ENCODE assay signal across 9 cellular contexts in the genomic region with DNA sequence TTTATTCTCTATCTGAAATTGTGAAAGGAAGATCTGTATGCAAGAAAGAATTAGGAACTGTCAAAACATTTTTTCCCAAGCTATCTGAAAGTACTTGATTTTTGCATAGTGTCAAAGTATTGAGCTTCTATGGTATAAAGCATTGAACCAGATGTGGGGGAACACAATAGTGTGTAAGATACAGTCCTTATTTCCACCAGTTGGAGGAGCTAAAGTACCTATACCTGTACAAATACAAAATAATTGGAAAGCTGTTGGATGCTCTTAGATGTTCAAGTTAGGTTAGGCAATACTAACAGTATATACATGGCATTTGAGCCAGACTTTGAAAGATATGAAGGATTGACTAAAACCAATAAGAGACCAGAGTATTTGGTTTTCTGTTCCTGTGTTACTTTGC.
DNase-seq lines count a peak whose midpoint lies in the region; ATAC-seq, FAIRE-seq and TF ChIP-seq lines count a peak whose summit lies in the region.
"Had no signal": no experiment of that assay in that cellular context is flagged by ENCODE, and none has a peak within 500 bp of the region (broad histone marks: within the 10 kb centered on the region; RNA-seq: fewer than 3 reads in every experiment).

No MANE protein-coding gene starts in this region.

- H3K36me3 Mint-ChIP-seq in endodermal cell (ENCODE audit: low read depth) = no peaks in the 10 kb centered on the region

- no peak overlapping the region for H3K4me3 Mint-ChIP-seq in endodermal cell

- H3K27me3 ChIP-seq in DND-41 (ENCODE audit: insufficient read depth, low read length, poor library complexity) = no peaks in the 10 kb centered on the region
- H3K27me3 ChIP-seq in endodermal cell (ENCODE audit: control insufficient read depth, insufficient read depth, low read length, poor library complexity, severe bottlenecking) = no peaks in the 10 kb centered on the region

- no peak for TF ChIP-seq POLR2A in GM12892 (IDR thresholded peaks at IDR 0.05; ENCODE audit: low read depth, low read length)

- H3K9me3 ChIP-seq in DND-41 (ENCODE audit: insufficient read depth, low read length, severe bottlenecking) (no peaks in the 10 kb centered on the region), endodermal cell (ENCODE audit: control insufficient read depth, low read length) (no peaks in the 10 kb centered on the region)

- no peak overlapping the region for H2AFZ ChIP-seq in DND-41 (ENCODE audit: low read depth, low read length)

- H3K36me3 ChIP-seq in DND-41 (ENCODE audit: insufficient read depth, low read length) (no peaks in the 10 kb centered on the region), endodermal cell (ENCODE audit: control insufficient read depth, insufficient read depth, low read length) (no peaks in the 10 kb centered on the region)

- H3K9ac ChIP-seq in DND-41 (ENCODE audit: low read depth, low read length) (no peak overlapping the region), endodermal cell (ENCODE audit: extremely low read depth, low read length, poor library complexity, severe bottlenecking) (no peak overlapping the region)
- H3K9ac ChIP-seq: KMS-11 had no signal

- H3K79me2 ChIP-seq in DND-41 (ENCODE audit: insufficient read depth, low read length) = no peaks in the 10 kb centered on the region

- ATAC-seq in DND-41 (ENCODE audit: insufficient read depth, low read depth) (peak; percentile 49; the same call in 1 of the 3 replicates), GM19468 (IDR thresholded peaks at IDR 0.05; ENCODE audit: extremely low read depth, unreplicated experiment) (peak; percentile 58), HG03521 (IDR thresholded peaks at IDR 0.05; ENCODE audit: unreplicated experiment) (no peak)

- in situ Hi-C loops in KBM-7 (cut with MboI; ENCODE audit: low pct_unique_long_range_greater_than_20kb, low sequenced_read_pairs) = no loop called here

- H3K9me3 Mint-ChIP-seq in endodermal cell = no peaks in the 10 kb centered on the region

- FAIRE-seq in GM12892 (lab: Jason Lieb, UNC) = no peak

- no peak overlapping the region for H3K4me2 ChIP-seq in DND-41 (ENCODE audit: insufficient read depth, low read length)
- H3K4me2 ChIP-seq: KMS-11 had no signal

- TF ChIP-seq CTCF in DND-41 (IDR thresholded peaks at IDR 0.05; ENCODE audit: borderline replicate concordance, extremely low read depth, low read length, poor library complexity, severe bottlenecking) (peak; percentile 51), endodermal cell (conservative IDR thresholded peaks at IDR 0.05) (peak; percentile 61)

- H4K20me1 ChIP-seq in DND-41 (ENCODE audit: insufficient read depth, low read length) = no peaks in the 10 kb centered on the region

- H3K27ac Mint-ChIP-seq in endodermal cell = no peak overlapping the region

- H3K4me3 ChIP-seq in DND-41 (ENCODE audit: low read depth in 1 of 2, low read length in 2 of 2) (no peak overlapping the region), endodermal cell (ENCODE audit: low read length) (no peak overlapping the region)

- H3K27me3 Mint-ChIP-seq in endodermal cell (ENCODE audit: insufficient read depth) = no peaks in the 10 kb centered on the region

- no peak overlapping the region for H3K27ac ChIP-seq in DND-41 (ENCODE audit: low read length)
- no peak overlapping the region for H3K27ac ChIP-seq in endodermal cell (ENCODE audit: low read depth, low read length)
- H3K27ac ChIP-seq: KMS-11 had no signal

- no peaks in the 10 kb centered on the region for H3K4me1 ChIP-seq in DND-41 (ENCODE audit: insufficient read depth, low read length)
- no peaks in the 10 kb centered on the region for H3K4me1 ChIP-seq in endodermal cell (ENCODE audit: control insufficient read depth, insufficient read depth, low read length)

- H3K4me1 Mint-ChIP-seq in endodermal cell = no peaks in the 10 kb centered on the region

- DNase-seq in DND-41 (no peak), KBM-7 (peak; percentile 50), endodermal cell (no peak), NCI-H2029 (lab: John Stamatoyannopoulos, UW) (no peak), DMS79 (lab: John Stamatoyannopoulos, UW) (no peak), GM12892 (ENCODE audit: insufficient read length) (no peak)
